ENCODE assay signal across 1 cellular context in genomic region chr3:15795563-15796308, GRCh38.
TF ChIP-seq lines count a peak whose summit lies in the region.

No MANE protein-coding gene starts in this region.

TF ChIP-seq in SK-N-SH, 30 proteins besides CTCF, POLR2A, EP300 and RAD21 (continued from another document):
- TF ChIP-seq REST (IDR thresholded peaks at IDR 0.05; ENCODE audit: low read depth, low read length): no peak
- TF ChIP-seq IRF3 (IDR thresholded peaks at IDR 0.05; ENCODE audit: low read depth, low read length): no peak
- no peak; the same call in 1 of the 2 replicates for TF ChIP-seq TCF12 (IDR thresholded peaks at IDR 0.05)
- TF ChIP-seq MXI1 (IDR thresholded peaks at IDR 0.05; ENCODE audit: low read depth, low read length): no peak
- TF ChIP-seq USF2 (IDR thresholded peaks at IDR 0.05; ENCODE audit: borderline replicate concordance, low read depth, low read length): no peak
- TF ChIP-seq SIN3A (IDR thresholded peaks at IDR 0.05; ENCODE audit: borderline replicate concordance, low read depth, low read length): no peak
- TF ChIP-seq FOXJ3 (CRISPR knock-in tag; IDR thresholded peaks at IDR 0.05): no peak
- no peak for TF ChIP-seq GABPA (IDR thresholded peaks at IDR 0.05; ENCODE audit: low read depth)
- TF ChIP-seq MAX (IDR thresholded peaks at IDR 0.05; ENCODE audit: low read depth): no peak
- TF ChIP-seq FOSL2 (IDR thresholded peaks at IDR 0.05; ENCODE audit: borderline replicate concordance, low read depth): no peak
- TF ChIP-seq FOXM1 (IDR thresholded peaks at IDR 0.05; ENCODE audit: low read depth): no peak
- no peak for TF ChIP-seq ZBTB33 (IDR thresholded peaks at IDR 0.05; ENCODE audit: borderline replicate concordance, low read depth)
